20 cellular contexts compared by ENCODE assay signal in genomic region chr15:31887246-31887645, GRCh38. TPM values are rescaled to one million over a fixed set of nuclear protein-coding genes. Genes with fewer than 3 reads are reported as not detected.
DNase-seq lines count a peak whose midpoint lies in the region; ATAC-seq and TF ChIP-seq lines count a peak whose summit lies in the region.
"Had no signal": no experiment of that assay in that cellular context is flagged by ENCODE, and none has a peak within 500 bp of the region (broad histone marks: within the 10 kb centered on the region; RNA-seq: fewer than 3 reads in every experiment).

No MANE protein-coding gene starts in this region.

- no peak overlapping the region for H3K4me3 Mint-ChIP-seq in H9
- H3K4me3 Mint-ChIP-seq: stimulated activated memory B cell treated with anti-CD40 and anti-IgM and Interleukin-4, amounts not matched to agents 10 μg/mL and 1 μg/mL and 100 μg/mL, for 72 hours; T-helper 2 cell treated with Interferon-gamma antibody and Interleukin-4, amounts not matched to agents 5 μg/mL and 100 μg/mL, for 36 hours had no signal

- H4K20me1 ChIP-seq in H9 (ENCODE audit: control insufficient read depth, insufficient read depth, insufficient read length): no peaks in the 10 kb centered on the region
- H4K20me1 ChIP-seq: BLaER1 treated with 17β-estradiol and CSF1 and Interleukin-3, amounts not matched to agents 10 nM and 100 nM had no signal

- H4K91ac ChIP-seq in H9 (ENCODE audit: insufficient read length, low read depth, low read length): no peak overlapping the region

- peaks cover 2% of the 10 kb centered on the region; the same call in 1 of the 2 replicates for H3K27me3 Mint-ChIP-seq in H9 (ENCODE audit: low read depth)

- H3K4ac ChIP-seq in H9 (ENCODE audit: low read depth, low read length): no peak overlapping the region

- H3K36me3 Mint-ChIP-seq in H9 (ENCODE audit: insufficient read depth in 1 of 3, low read depth in 3 of 3): no peaks in the 10 kb centered on the region
- H3K36me3 Mint-ChIP-seq: stimulated activated memory B cell treated with anti-CD40 and anti-IgM and Interleukin-4, amounts not matched to agents 10 μg/mL and 1 μg/mL and 100 μg/mL, for 72 hours had no signal

- peak; percentile 5 for DNase-seq in ELR (ENCODE audit: low read depth)
- DNase-seq in H9: peak; percentile 58
- peak; percentile 67 for DNase-seq in WERI-Rb-1
- DNase-seq in left kidney (ENCODE audit: low read depth, low spot score): peak; percentile 22
- DNase-seq in NOMO-1 treated with dmso at 0.1 percent for 144 hours (lab: John Stamatoyannopoulos, UW; ENCODE audit: unreplicated experiment): no peak
- no peak for DNase-seq in NCI-H526 treated with DMSO at 0.1 percent for 48 hours (lab: John Stamatoyannopoulos, UW)
- DNase-seq in amniotic stem cell (lab: John Stamatoyannopoulos, UW): no peak
- DNase-seq: activated CD4-positive, CD25-positive, alpha-beta regulatory T cell treated with anti-CD3 and anti-CD28 coated beads, Interleukin-2, amount 50 U/mL, for 72 hours; activated CD8-positive, alpha-beta memory T cell treated with anti-CD3 and anti-CD28 coated beads, Interleukin-2, amount 50 U/mL, for 48 hours; activated naive CD4-positive, alpha-beta T cell; heart left ventricle; MM.1S; ovary; SHP77 treated with DMSO at 0.1 percent for 48 hours; upper lobe of left lung had no signal

- no peak overlapping the region for H3K4me2 ChIP-seq in H9 (ENCODE audit: insufficient read depth, insufficient read length, low read length)
- H3K4me2 ChIP-seq: BLaER1 treated with 17β-estradiol and CSF1 and Interleukin-3, amounts not matched to agents 10 nM and 100 nM had no signal

- H2AFZ ChIP-seq in H9 (ENCODE audit: low read length): no peak overlapping the region

- H3K9ac ChIP-seq in H9 (ENCODE audit: extremely low read depth, insufficient read length, low read length): no peak overlapping the region
- H3K9ac ChIP-seq: BLaER1 treated with 17β-estradiol and CSF1 and Interleukin-3, amounts not matched to agents 10 nM and 100 nM had no signal

- no peak overlapping the region for H3K23ac ChIP-seq in H9 (ENCODE audit: insufficient read length, low read depth, low read length)

- H3K18ac ChIP-seq in H9 (ENCODE audit: insufficient read length, low read depth, low read length): no peak overlapping the region

- peaks cover 0 to 4% of the 10 kb centered on the region in 2 experiments; a peak in 1 of 4 replicates for H3K4me1 Mint-ChIP-seq in H9
- H3K4me1 Mint-ChIP-seq: stimulated activated memory B cell treated with anti-CD40 and anti-IgM and Interleukin-4, amounts not matched to agents 10 μg/mL and 1 μg/mL and 100 μg/mL, for 72 hours had no signal

- no peak overlapping the region for H2BK15ac ChIP-seq in H9 (ENCODE audit: low read depth, low read length)

- no peaks in the 10 kb centered on the region for H3K9me3 ChIP-seq in H9 (ENCODE audit: control insufficient read depth, low read depth, low read length)
- H3K9me3 ChIP-seq in WERI-Rb-1 (ENCODE audit: severe bottlenecking): no peaks in the 10 kb centered on the region
- H3K9me3 ChIP-seq: ovary, upper lobe of left lung had no signal

- WGBS in H9 (ENCODE audit: extremely low coverage, insufficient read length, low lambda C conversion rate): no CpG with 5 or more reads among the region's 9 CpGs

- H2BK12ac ChIP-seq in H9 (ENCODE audit: insufficient read length, low read depth, low read length): no peak overlapping the region

- TF ChIP-seq CTCF in H9 (conservative IDR thresholded peaks at IDR 0.05) (peak; percentile 73), WERI-Rb-1 (IDR thresholded peaks at IDR 0.05; ENCODE audit: low read depth, low read length) (peak; percentile 67)

- no peaks in the 10 kb centered on the region for H3K27me3 ChIP-seq in H9 (ENCODE audit: insufficient read depth, low read length)
- no peaks in the 10 kb centered on the region for H3K27me3 ChIP-seq in WERI-Rb-1 (ENCODE audit: insufficient read depth, low read depth, severe bottlenecking)
- H3K27me3 ChIP-seq: BLaER1 treated with 17β-estradiol and CSF1 and Interleukin-3, amounts not matched to agents 10 nM and 100 nM; ovary; upper lobe of left lung had no signal

- no peak overlapping the region for H4K8ac ChIP-seq in H9 (replicated peaks; ENCODE audit: insufficient read length, low read depth, low read length)

- no peak overlapping the region for H2BK20ac ChIP-seq in H9 (ENCODE audit: low read depth, low read length, poor library complexity, severe bottlenecking)

- no peaks in the 10 kb centered on the region for H3K79me2 ChIP-seq in H9 (ENCODE audit: insufficient read depth, low read length)

- H3K14ac ChIP-seq in H9 (ENCODE audit: insufficient read depth, low read length): no peak overlapping the region

- H3K9me3 Mint-ChIP-seq in H9: no peaks in the 10 kb centered on the region
- H3K9me3 Mint-ChIP-seq: T-helper 2 cell treated with Interferon-gamma antibody and Interleukin-4, amounts not matched to agents 5 μg/mL and 100 μg/mL, for 36 hours had no signal

- no peak overlapping the region for H2BK120ac ChIP-seq in H9 (ENCODE audit: low read depth, low read length, poor library complexity, severe bottlenecking)

- no peaks in the 10 kb centered on the region for H3K79me1 ChIP-seq in H9 (ENCODE audit: insufficient read depth, low read depth, low read length, poor library complexity, severe bottlenecking)

- no peak overlapping the region for H3K56ac ChIP-seq in H9 (ENCODE audit: insufficient read length, low read depth, low read length)

- peak overlapping the region; percentile 16 for H3K4me3 ChIP-seq in WERI-Rb-1 (ENCODE audit: low read depth, low read length)
- H3K4me3 ChIP-seq: BLaER1 treated with 17β-estradiol and CSF1 and Interleukin-3, amounts not matched to agents 10 nM and 100 nM; esophagus muscularis mucosa; heart left ventricle; ovary; upper lobe of left lung had no signal

- ATAC-seq in HG02870 (IDR thresholded peaks at IDR 0.05; ENCODE audit: unreplicated experiment): no peak
- ATAC-seq: heart left ventricle; stimulated activated memory B cell treated with anti-CD40 and anti-IgM and Interleukin-4, amounts not matched to agents 10 μg/mL and 1 μg/mL and 100 μg/mL, for 72 hours had no signal

- no peak overlapping the region for H2AK5ac ChIP-seq in H9 (ENCODE audit: insufficient read length, low read length)

- no peaks in the 10 kb centered on the region for H3K36me3 ChIP-seq in WERI-Rb-1
- H3K36me3 ChIP-seq: BLaER1 treated with 17β-estradiol and CSF1 and Interleukin-3, amounts not matched to agents 10 nM and 100 nM; esophagus muscularis mucosa; heart left ventricle; ovary; upper lobe of left lung had no signal

- H3K23me2 ChIP-seq in H9 (ENCODE audit: insufficient read length, low read depth, low read length, poor library complexity, severe bottlenecking): no peaks in the 10 kb centered on the region

- H3K4me1 ChIP-seq in H9 (ENCODE audit: insufficient read depth, low read length): no peaks in the 10 kb centered on the region
- H3K4me1 ChIP-seq: BLaER1 treated with 17β-estradiol and CSF1 and Interleukin-3, amounts not matched to agents 10 nM and 100 nM; esophagus muscularis mucosa; heart left ventricle; upper lobe of left lung had no signal

- no peak overlapping the region for H2BK5ac ChIP-seq in H9 (ENCODE audit: insufficient read length, low read length)

- H3K27ac Mint-ChIP-seq in H9: no peak overlapping the region
- H3K27ac Mint-ChIP-seq: stimulated activated memory B cell treated with anti-CD40 and anti-IgM and Interleukin-4, amounts not matched to agents 10 μg/mL and 1 μg/mL and 100 μg/mL, for 72 hours; T-helper 2 cell treated with Interferon-gamma antibody and Interleukin-4, amounts not matched to agents 5 μg/mL and 100 μg/mL, for 36 hours had no signal

- no peak overlapping the region for H4K5ac ChIP-seq in H9 (ENCODE audit: insufficient read length, low read depth, low read length)

- H3K27ac ChIP-seq in H9 (ENCODE audit: insufficient read length, low read depth, low read length): no peak overlapping the region
- H3K27ac ChIP-seq in WERI-Rb-1: no peak overlapping the region
- H3K27ac ChIP-seq: BLaER1 treated with 17β-estradiol and CSF1 and Interleukin-3, amounts not matched to agents 10 nM and 100 nM; esophagus muscularis mucosa; heart left ventricle; ovary; upper lobe of left lung had no signal

- H3T11ph ChIP-seq in H9 (ENCODE audit: low read length): no peak overlapping the region

RNA-seq across cellular contexts. Expression of gene OTUD7A, which starts 16.8 kb away (rescaled TPM):
- total RNA-seq in H9 (2021): 1.9 and 4.2 TPM in 2 replicates

Comparison
In these comparisons a context has a peak if more than half of its experiments do, and no peak if none do; other contexts are left out.
1. DNase-seq: peak in ELR (single experiment), H9 (single experiment), WERI-Rb-1 (single experiment) and left kidney (single experiment); none in NOMO-1 treated with dmso at 0.1 percent for 144 hours (single experiment), NCI-H526 treated with DMSO at 0.1 percent for 48 hours (single experiment) and amniotic stem cell (single experiment).